9 cellular contexts compared by ENCODE assay signal in genomic region chr14:102544745-102545460, GRCh38. TPM values are rescaled to one million over a fixed set of nuclear protein-coding genes. Genes with fewer than 3 reads are reported as not detected.
DNase-seq lines count a peak whose midpoint lies in the region; ATAC-seq and TF ChIP-seq lines count a peak whose summit lies in the region.
"Had no signal": no experiment of that assay in that cellular context is flagged by ENCODE, and none has a peak within 500 bp of the region (broad histone marks: within the 10 kb centered on the region; RNA-seq: fewer than 3 reads in every experiment).

No MANE protein-coding gene starts in this region.

- DNase-seq in CD4-positive, CD25-positive, alpha-beta regulatory T cell, result peak in 2 of 3 donors; percentile 15 to 72
- DNase-seq in HuH-7 (ENCODE audit: low spot score) (peak; percentile 47), mesothelial cell of epicardium (ENCODE audit: low spot score in 2 of 2, unreplicated experiment in 2 of 2) (no peak), GF-D8 (lab: John Stamatoyannopoulos, UW) (no peak), NCI-H2196 (lab: John Stamatoyannopoulos, UW; ENCODE audit: unreplicated experiment) (no peak), middle frontal gyrus (ENCODE audit: extremely low spot score, low spot score) (no peak), NCI-H2171 (lab: John Stamatoyannopoulos, UW) (no peak)
- DNase-seq: NCI-H446 treated with DMSO at 0.1 percent for 48 hours had no signal

- H3K27ac ChIP-seq in CD4-positive, CD25-positive, alpha-beta regulatory T cell (ENCODE audit: insufficient read depth, low read length, poor library complexity, severe bottlenecking), result no peak overlapping the region

- peaks cover 0 to 4% (median 0%) of the 10 kb centered on the region in 7 donors for H3K9me3 Mint-ChIP-seq in CD4-positive, CD25-positive, alpha-beta regulatory T cell
- H3K9me3 Mint-ChIP-seq in brain (peaks cover 0 to 15% (median 0%) of the 10 kb centered on the region in 5 experiments), mesothelial cell of epicardium (peaks cover 4% of the 10 kb centered on the region)

- H3K4me1 Mint-ChIP-seq in CD4-positive, CD25-positive, alpha-beta regulatory T cell, result peaks cover 0 to 3% (median 0%) of the 10 kb centered on the region in 4 donors
- H3K4me1 Mint-ChIP-seq in brain (peaks cover 28% of the 10 kb centered on the region), mesothelial cell of epicardium (peaks cover 31% of the 10 kb centered on the region)

- H3K27ac Mint-ChIP-seq in CD4-positive, CD25-positive, alpha-beta regulatory T cell, result peak overlapping the region in 1 of 3 donors; percentile 26
- H3K27ac Mint-ChIP-seq in brain (peak overlapping the region in 4 of 5 experiments; percentile 89 to 98 (median 93)), mesothelial cell of epicardium (peak overlapping the region; percentile 94)

- ATAC-seq in CD4-positive, CD25-positive, alpha-beta regulatory T cell (ENCODE audit: low read depth in 2 of 2), result peak; percentile 32 to 56

- TF ChIP-seq CTCF in brain (conservative IDR thresholded peaks at IDR 0.05) (no peak), mesothelial cell of epicardium (IDR thresholded peaks at IDR 0.05; ENCODE audit: unreplicated experiment) (no peak)

- no peak overlapping the region for H3K4me3 ChIP-seq in CD4-positive, CD25-positive, alpha-beta regulatory T cell (ENCODE audit: low read depth, low read length)

- peaks cover 13% of the 10 kb centered on the region for H3K4me1 ChIP-seq in CD4-positive, CD25-positive, alpha-beta regulatory T cell (ENCODE audit: control insufficient read depth, insufficient read depth, low read length, poor library complexity, severe bottlenecking)

- no peaks in the 10 kb centered on the region for H3K9me3 ChIP-seq in CD4-positive, CD25-positive, alpha-beta regulatory T cell (ENCODE audit: control insufficient read depth in 2 of 2, low read length in 2 of 2)

- no peaks in the 10 kb centered on the region for H3K36me3 ChIP-seq in CD4-positive, CD25-positive, alpha-beta regulatory T cell (ENCODE audit: control insufficient read depth, insufficient read depth, low read length)

- H3K36me3 Mint-ChIP-seq in CD4-positive, CD25-positive, alpha-beta regulatory T cell, result no peaks in the 10 kb centered on the region
- H3K36me3 Mint-ChIP-seq in brain (no peaks in the 10 kb centered on the region), mesothelial cell of epicardium (peaks cover 2% of the 10 kb centered on the region)

- peak overlapping the region in 2 of 4 donors; percentile 38 to 50 for H3K4me3 Mint-ChIP-seq in CD4-positive, CD25-positive, alpha-beta regulatory T cell
- H3K4me3 Mint-ChIP-seq in brain (peak overlapping the region in 3 of 5 experiments; percentile 34 to 50 (median 38)), mesothelial cell of epicardium (peak overlapping the region; percentile 44)

- H3K27me3 Mint-ChIP-seq in CD4-positive, CD25-positive, alpha-beta regulatory T cell, result peaks cover 48% of the 10 kb centered on the region
- H3K27me3 Mint-ChIP-seq in brain, result peaks cover 70% of the 10 kb centered on the region
- peaks cover 21% of the 10 kb centered on the region for H3K27me3 Mint-ChIP-seq in mesothelial cell of epicardium (ENCODE audit: low read depth)

- no peaks in the 10 kb centered on the region for H3K27me3 ChIP-seq in CD4-positive, CD25-positive, alpha-beta regulatory T cell (ENCODE audit: control insufficient read depth, insufficient read depth, low read length)

RNA-seq across cellular contexts. Expression of gene ANKRD9, which starts 35.3 kb away (rescaled TPM):
- total RNA-seq in CD4-positive, CD25-positive, alpha-beta regulatory T cell, result 7.1 TPM
- polyA plus RNA-seq in CD4-positive, CD25-positive, alpha-beta regulatory T cell, result 1 to 10 TPM in 2 of 4 donors, under 1 TPM in 2; 0.69 to 2.3 (median 1.4) TPM
- polyA plus RNA-seq in brain (ENCODE audit: insufficient read depth, low read depth, low replicate concordance), result 9.0 TPM
- 22.1 to 23.9 TPM (median 22.7 TPM) in 3 replicates for total RNA-seq in mesothelial cell of epicardium

RNA-seq across cellular contexts. Expression of gene RCOR1, which starts 47.5 kb away (rescaled TPM):
- 28.1 TPM for total RNA-seq in CD4-positive, CD25-positive, alpha-beta regulatory T cell
- 1 to 10 TPM in 1 of 4 donors, under 1 TPM in 3; 0.40 to 1.2 (median 0.48) TPM for polyA plus RNA-seq in CD4-positive, CD25-positive, alpha-beta regulatory T cell
- polyA plus RNA-seq in brain (ENCODE audit: insufficient read depth, low read depth, low replicate concordance), result 13.1 TPM
- total RNA-seq in mesothelial cell of epicardium, result 43.2 to 47.4 TPM (median 45.1 TPM) in 3 replicates

Comparison
In these comparisons a context has a peak if more than half of its experiments do, and no peak if none do; other contexts are left out.
1. DNase-seq: peak in CD4-positive, CD25-positive, alpha-beta regulatory T cell (2 of 3) and HuH-7 (single experiment); none in mesothelial cell of epicardium (0 of 2), GF-D8 (single experiment), NCI-H2196 (single experiment), middle frontal gyrus (single experiment) and NCI-H2171 (single experiment).